24 cellular contexts compared by ENCODE assay signal in genomic region chr12:123163227-123163626, GRCh38. TPM values are rescaled to one million over a fixed set of nuclear protein-coding genes. Genes with fewer than 3 reads are reported as not detected.
DNase-seq lines count a peak whose midpoint lies in the region; FAIRE-seq and TF ChIP-seq lines count a peak whose summit lies in the region.
"Had no signal": no experiment of that assay in that cellular context is flagged by ENCODE, and none has a peak within 500 bp of the region (broad histone marks: within the 10 kb centered on the region; RNA-seq: fewer than 3 reads in every experiment).

No MANE protein-coding gene starts in this region.

- H3K4me2 ChIP-seq in PC-9, result peak overlapping the region; percentile 64
- H3K4me2 ChIP-seq: neural progenitor cell had no signal

- BruUV-seq in PC-9 (replicated peaks; lab: Mats Ljungman, UMichigan), result no TSS peak

- H3K27ac ChIP-seq in PC-9 (peak overlapping the region; percentile 72), testis (no peak overlapping the region)
- H3K27ac ChIP-seq: 22Rv1, brain microvascular endothelial cell, colonic mucosa, neural progenitor cell, thoracic aorta had no signal

- no peaks in the 10 kb centered on the region for H3K79me2 ChIP-seq in PC-9 (ENCODE audit: low read depth)

- DNase-seq in NCI-H2196 (lab: John Stamatoyannopoulos, UW; ENCODE audit: unreplicated experiment), result peak; percentile 7
- DNase-seq in NCI-H2196 treated with DMSO at 0.1 percent for 48 hours (lab: John Stamatoyannopoulos, UW; ENCODE audit: unreplicated experiment), result no peak
- peak in 1 of 2 experiments; percentile 96 for DNase-seq in PC-9
- DNase-seq in renal cortical epithelial cell (ENCODE audit: low read depth), result peak; percentile 78
- no peak for DNase-seq in testis
- DNase-seq in nucleus accumbens (lab: John Stamatoyannopoulos, UW), result no peak
- no peak for DNase-seq in activated CD8-positive, alpha-beta memory T cell treated with anti-CD3 and anti-CD28 coated beads for 24 hours
- DNase-seq: activated CD8-positive, alpha-beta memory T cell treated with anti-CD3 and anti-CD28 coated beads, Interleukin-2, amount 50 U/mL, for 48 hours; activated gamma-delta T cell; brain microvascular endothelial cell; CD4-positive, alpha-beta memory T cell; colonic mucosa; DMS153; HCEC 1CT; Karpas-422; NCI-H187 treated with DMSO at 0.1 percent for 48 hours; NCI-H446 treated with DMSO at 0.1 percent for 48 hours; NK-92 treated with Interleukin-12 subunit alpha and Interleukin-12 subunit beta, amount 100 ng/mL, for 24 hours; stimulated activated CD4-positive, alpha-beta T cell treated with anti-CD3 and anti-CD28 coated beads, Interleukin-2, amount 100 ng/mL, for 24 hours had no signal

- H3K27me3 ChIP-seq in PC-9 (ENCODE audit: insufficient read depth, low read depth), result no peaks in the 10 kb centered on the region
- no peaks in the 10 kb centered on the region for H3K27me3 ChIP-seq in testis
- H3K27me3 ChIP-seq: brain microvascular endothelial cell, colonic mucosa, neural progenitor cell had no signal

- H3F3A ChIP-seq in PC-9 (ENCODE audit: insufficient read depth, low read depth), result peaks cover 13% of the 10 kb centered on the region

- no peak for TF ChIP-seq POLR2A in testis (IDR thresholded peaks at IDR 0.05)

- POLR2A ChIA-PET in PC-9 (lab: Charles Lee; ENCODE audit: unreplicated experiment), result no interaction called here

- H2AFZ ChIP-seq in PC-9, result no peak overlapping the region
- H2AFZ ChIP-seq: neural progenitor cell had no signal

- intact Hi-C loops in PC-9 (cut with micrococcal nuclease; ENCODE audit: unreplicated experiment), result loop anchor here (5.0 to 10.0 kb wide), 2 partner anchors 69 to 178 kb away; partner anchors contain the start of genes ARL6IP4, MPHOSPH9 and MTRFR
- intact Hi-C loops in testis (cut with DNase I; ENCODE audit: low total_unique reads), result no loop called here

- H3K36me3 ChIP-seq in PC-9 (ENCODE audit: low read depth), result no peaks in the 10 kb centered on the region
- H3K36me3 ChIP-seq in testis (ENCODE audit: low read depth, missing control alignments), result no peaks in the 10 kb centered on the region
- H3K36me3 ChIP-seq: colonic mucosa had no signal

- TF ChIP-seq CTCF in PC-9 (conservative IDR thresholded peaks at IDR 0.05) (no peak), testis (IDR thresholded peaks at IDR 0.05) (no peak)

- CTCF ChIA-PET in PC-9 (lab: Charles Lee), result no interaction called here

- H3K4me3 ChIP-seq in PC-9 (no peak overlapping the region), testis (no peak overlapping the region)
- H3K4me3 ChIP-seq: colonic mucosa, GM12878, neural progenitor cell, thoracic aorta had no signal

- WGBS in testis, 2 donors, result 90 to 94% methylated on average over 3 of the region's 3 CpGs

- H4K20me1 ChIP-seq in PC-9 (ENCODE audit: insufficient read depth), result no peaks in the 10 kb centered on the region

- no peaks in the 10 kb centered on the region for H3K9me2 ChIP-seq in PC-9 (ENCODE audit: insufficient read depth)

- peak; percentile 89 for FAIRE-seq in islet of Langerhans (lab: Jason Lieb, UNC)
- FAIRE-seq: GM12878 had no signal

- peaks cover 23% of the 10 kb centered on the region for H3K4me1 ChIP-seq in PC-9 (replicated peaks; ENCODE audit: insufficient read depth)
- H3K4me1 ChIP-seq in testis, result no peaks in the 10 kb centered on the region
- H3K4me1 ChIP-seq: colonic mucosa, neural progenitor cell had no signal

- no peaks in the 10 kb centered on the region for H3K9me3 ChIP-seq in PC-9 (ENCODE audit: insufficient read depth, low read depth)
- no peaks in the 10 kb centered on the region for H3K9me3 ChIP-seq in testis
- H3K9me3 ChIP-seq: colonic mucosa, thoracic aorta had no signal

RNA-seq across cellular contexts. Expression of gene PITPNM2, which starts 12.3 kb away (rescaled TPM):
- total RNA-seq in PC-9 (2021), result 16.6 and 21.6 TPM in 2 replicates
- total RNA-seq in renal cortical epithelial cell, result 2.4 and 16.5 TPM in 2 replicates
- 10 to 100 TPM; 25.3 to 38.3 TPM for total RNA-seq in testis
- 24.2 TPM for polyA plus RNA-seq in testis (ENCODE audit: insufficient read depth, low read depth, low replicate concordance)

Comparison
In these comparisons a context has a peak if more than half of its experiments do, and no peak if none do; other contexts are left out.
1. DNase-seq: peak in NCI-H2196 (single experiment) and renal cortical epithelial cell (single experiment); none in NCI-H2196 treated with DMSO at 0.1 percent for 48 hours (single experiment), testis (single experiment), nucleus accumbens (0 of 56) and activated CD8-positive, alpha-beta memory T cell treated with anti-CD3 and anti-CD28 coated beads for 24 hours (single experiment).